Comparison of ENCODE assay signal across 13 cellular contexts in genomic region chr21:46091631-46092025, GRCh38. TPM values are rescaled to one million over a fixed set of nuclear protein-coding genes. Genes with fewer than 3 reads are reported as not detected.
A peak's percentile ranks its signal among the peaks of the same experiment; 100 is the strongest.
DNase-seq lines count a peak whose midpoint lies in the region; FAIRE-seq and TF ChIP-seq lines count a peak whose summit lies in the region.
"Had no signal": no experiment of that assay in that cellular context is flagged by ENCODE, and none has a peak within 500 bp of the region (broad histone marks: within the 10 kb centered on the region; RNA-seq: fewer than 3 reads in every experiment).

No MANE protein-coding gene starts in this region.

- H3K27ac ChIP-seq in coronary artery = peak overlapping the region; percentile 84 to 99
- peak overlapping the region; percentile 93 for H3K27ac ChIP-seq in muscle layer of colon (ENCODE audit: low read depth, low read length)
- H3K27ac ChIP-seq in testis = peak overlapping the region; percentile 6 to 86

- TF ChIP-seq POLR2A in testis (IDR thresholded peaks at IDR 0.05) = no peak

- peaks cover 16% of the 10 kb centered on the region for H3K9me3 Mint-ChIP-seq in glutamatergic neuron (ENCODE audit: unreplicated experiment)

- H3K4me3 Mint-ChIP-seq in glutamatergic neuron (ENCODE audit: unreplicated experiment) = no peak overlapping the region
- H3K4me3 Mint-ChIP-seq: nephron progenitor cell had no signal

- H3K27ac Mint-ChIP-seq in glutamatergic neuron (ENCODE audit: unreplicated experiment) = no peak overlapping the region

- H3K4me1 Mint-ChIP-seq in glutamatergic neuron (ENCODE audit: low read depth, unreplicated experiment) = no peaks in the 10 kb centered on the region

- peaks cover 60% of the 10 kb centered on the region for H3K4me1 ChIP-seq in muscle layer of colon (ENCODE audit: insufficient read depth, low read length)
- no peaks in the 10 kb centered on the region for H3K4me1 ChIP-seq in testis

- intact Hi-C loops in testis (cut with DNase I; ENCODE audit: low total_unique reads) = no loop called here

- H3K36me3 Mint-ChIP-seq in glutamatergic neuron (ENCODE audit: unreplicated experiment) = peaks cover 28% of the 10 kb centered on the region

- TF ChIP-seq CTCF in coronary artery (IDR thresholded peaks at IDR 0.05) (no peak), testis (IDR thresholded peaks at IDR 0.05) (no peak), glutamatergic neuron (IDR thresholded peaks at IDR 0.05; ENCODE audit: partially characterized antibody, unreplicated experiment) (no peak)

- peak overlapping the region; percentile 50 for H3K4me3 ChIP-seq in coronary artery
- H3K4me3 ChIP-seq in muscle layer of colon (ENCODE audit: low read depth in 1 of 2, low read length in 2 of 2) = peak overlapping the region in 1 of 2 donors; percentile 33
- H3K4me3 ChIP-seq in testis = no peak overlapping the region

- 81 to 87% methylated on average over 8 of the region's 8 CpGs for WGBS in testis, 2 donors

- H3K27me3 ChIP-seq in muscle layer of colon (ENCODE audit: control insufficient read depth in 1 of 2, insufficient read depth in 2 of 2, low read length in 2 of 2) = no peaks in the 10 kb centered on the region
- H3K27me3 ChIP-seq in testis = no peaks in the 10 kb centered on the region

- H3K36me3 ChIP-seq in muscle layer of colon (ENCODE audit: insufficient read depth, low read length) = no peaks in the 10 kb centered on the region
- H3K36me3 ChIP-seq in testis (ENCODE audit: low read depth, missing control alignments) = no peaks in the 10 kb centered on the region

- H3K9ac ChIP-seq in muscle layer of colon (ENCODE audit: low read length) = peak overlapping the region; percentile 57

- H3K9me3 ChIP-seq in muscle layer of colon (ENCODE audit: low read length) (no peaks in the 10 kb centered on the region), testis (no peaks in the 10 kb centered on the region)

- no peak for FAIRE-seq in GM19239 (lab: Jason Lieb, UNC)

- peaks cover 15% of the 10 kb centered on the region for H3K27me3 Mint-ChIP-seq in glutamatergic neuron (ENCODE audit: unreplicated experiment)

- DNase-seq in H4 (ENCODE audit: low spot score) = peak; percentile 7
- no peak for DNase-seq in coronary artery (ENCODE audit: low spot score)
- no peak for DNase-seq in testis
- DNase-seq in pons (ENCODE audit: low spot score) = no peak
- DNase-seq in glutamatergic neuron = no peak
- DNase-seq in GM19239 (ENCODE audit: insufficient read length, low spot score) = no peak
- DNase-seq: activated CD4-positive, alpha-beta T cell treated with anti-CD3 and anti-CD28 coated beads, Interleukin-2, amount 50 U/mL, for 4 hours; activated gamma-delta T cell; caudate nucleus; GF-D8; NCI-H345; nephron progenitor cell had no signal

RNA-seq across cellular contexts. Expression of gene COL6A2, which starts 6.3 kb away (rescaled TPM):
- 38.5 and 53.6 TPM in 2 replicates for total RNA-seq in H4 (2014; rRNA removed; shearing (Covaris generic))
- total RNA-seq in testis = 100 to 1,000 TPM; 192 to 236 TPM
- polyA plus RNA-seq in testis (ENCODE audit: insufficient read depth, low read depth, low replicate concordance) = 362 TPM
- total RNA-seq in glutamatergic neuron (ENCODE audit: unreplicated experiment) = 55.2 TPM
